ENCODE assay signal across 1 cellular context in the genomic region with DNA sequence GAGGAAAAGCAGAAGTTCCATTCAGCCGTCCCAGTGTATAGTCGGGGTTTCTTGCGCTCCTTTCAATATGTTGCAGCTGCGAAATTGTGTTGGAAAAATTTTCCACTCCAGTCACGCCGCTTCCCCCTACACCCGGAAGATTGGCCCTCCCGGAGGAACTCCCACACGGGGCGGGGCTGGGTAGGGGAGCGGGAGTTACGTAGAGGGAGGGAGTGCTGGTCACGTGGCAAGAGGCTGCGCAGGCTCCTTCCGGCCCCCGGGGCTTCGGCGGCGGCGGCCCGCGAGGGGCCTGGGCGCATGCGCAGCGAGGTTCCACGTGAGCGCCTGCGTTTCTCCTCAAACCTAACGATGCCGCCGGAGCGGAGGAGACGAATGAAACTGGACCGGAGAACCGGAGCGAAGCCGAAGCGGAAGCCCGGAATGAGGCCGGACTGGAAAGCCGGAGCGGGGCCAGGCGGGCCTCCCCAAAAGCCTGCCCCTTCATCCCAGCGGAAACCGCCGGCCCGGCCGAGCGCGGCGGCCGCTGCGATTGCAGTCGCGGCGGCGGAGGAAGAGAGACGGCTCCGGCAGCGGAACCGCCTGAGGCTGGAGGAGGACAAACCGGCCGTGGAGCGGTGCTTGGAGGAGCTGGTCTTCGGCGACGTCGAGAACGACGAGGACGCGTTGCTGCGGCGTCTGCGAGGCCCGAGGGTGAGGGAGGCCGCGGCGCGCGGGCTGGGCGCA.
TF ChIP-seq lines count a peak whose summit lies in the region.

UTP18 (plus strand) TSS at position 310 of the 723 bp plus-strand sequence; CDS start at position 349, 39 bp downstream.

TF ChIP-seq in GM12878, 131 proteins besides CTCF, POLR2A, EP300 and RAD21 (continued from another document):
- peak; percentile 100 for TF ChIP-seq RELB (IDR thresholded peaks at IDR 0.05; ENCODE audit: low read depth)
- TF ChIP-seq ZBED1 (IDR thresholded peaks at IDR 0.05; ENCODE audit: borderline replicate concordance), result no peak
- no peak for TF ChIP-seq CEBPB (IDR thresholded peaks at IDR 0.05; ENCODE audit: borderline replicate concordance in 1 of 2, low read depth in 2 of 2, low read length in 2 of 2)
- TF ChIP-seq RBBP5 (conservative IDR thresholded peaks at IDR 0.05), result no peak
- peak; percentile 81 for TF ChIP-seq GATAD2B (conservative IDR thresholded peaks at IDR 0.05; ENCODE audit: low read depth)
- peak; percentile 74 for TF ChIP-seq POLR2AphosphoS5 (IDR thresholded peaks at IDR 0.05; ENCODE audit: low read length)
- no peak; the same call in 1 of the 2 replicates for TF ChIP-seq HCFC1 (IDR thresholded peaks at IDR 0.05; ENCODE audit: low read length)
- TF ChIP-seq MLLT1 (IDR thresholded peaks at IDR 0.05), result peak; percentile 92
- TF ChIP-seq, protein P1, sequence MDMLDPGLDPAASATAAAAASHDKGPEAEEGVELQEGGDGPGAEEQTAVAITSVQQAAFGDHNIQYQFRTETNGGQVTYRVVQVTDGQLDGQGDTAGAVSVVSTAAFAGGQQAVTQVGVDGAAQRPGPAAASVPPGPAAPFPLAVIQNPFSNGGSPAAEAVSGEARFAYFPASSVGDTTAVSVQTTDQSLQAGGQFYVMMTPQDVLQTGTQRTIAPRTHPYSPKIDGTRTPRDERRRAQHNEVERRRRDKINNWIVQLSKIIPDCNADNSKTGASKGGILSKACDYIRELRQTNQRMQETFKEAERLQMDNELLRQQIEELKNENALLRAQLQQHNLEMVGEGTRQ (IDR thresholded peaks at IDR 0.05; ENCODE audit: borderline replicate concordance, low read depth, low read length), result peak; percentile 91
- TF ChIP-seq CREB1 (IDR thresholded peaks at IDR 0.05; ENCODE audit: low read depth), result peak; percentile 71
- TF ChIP-seq, protein P2, sequence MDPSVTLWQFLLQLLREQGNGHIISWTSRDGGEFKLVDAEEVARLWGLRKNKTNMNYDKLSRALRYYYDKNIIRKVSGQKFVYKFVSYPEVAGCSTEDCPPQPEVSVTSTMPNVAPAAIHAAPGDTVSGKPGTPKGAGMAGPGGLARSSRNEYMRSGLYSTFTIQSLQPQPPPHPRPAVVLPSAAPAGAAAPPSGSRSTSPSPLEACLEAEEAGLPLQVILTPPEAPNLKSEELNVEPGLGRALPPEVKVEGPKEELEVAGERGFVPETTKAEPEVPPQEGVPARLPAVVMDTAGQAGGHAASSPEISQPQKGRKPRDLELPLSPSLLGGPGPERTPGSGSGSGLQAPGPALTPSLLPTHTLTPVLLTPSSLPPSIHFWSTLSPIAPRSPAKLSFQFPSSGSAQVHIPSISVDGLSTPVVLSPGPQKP (IDR thresholded peaks at IDR 0.05; ENCODE audit: low read depth, low read length), result peak; percentile 69
- TF ChIP-seq, protein P3, sequence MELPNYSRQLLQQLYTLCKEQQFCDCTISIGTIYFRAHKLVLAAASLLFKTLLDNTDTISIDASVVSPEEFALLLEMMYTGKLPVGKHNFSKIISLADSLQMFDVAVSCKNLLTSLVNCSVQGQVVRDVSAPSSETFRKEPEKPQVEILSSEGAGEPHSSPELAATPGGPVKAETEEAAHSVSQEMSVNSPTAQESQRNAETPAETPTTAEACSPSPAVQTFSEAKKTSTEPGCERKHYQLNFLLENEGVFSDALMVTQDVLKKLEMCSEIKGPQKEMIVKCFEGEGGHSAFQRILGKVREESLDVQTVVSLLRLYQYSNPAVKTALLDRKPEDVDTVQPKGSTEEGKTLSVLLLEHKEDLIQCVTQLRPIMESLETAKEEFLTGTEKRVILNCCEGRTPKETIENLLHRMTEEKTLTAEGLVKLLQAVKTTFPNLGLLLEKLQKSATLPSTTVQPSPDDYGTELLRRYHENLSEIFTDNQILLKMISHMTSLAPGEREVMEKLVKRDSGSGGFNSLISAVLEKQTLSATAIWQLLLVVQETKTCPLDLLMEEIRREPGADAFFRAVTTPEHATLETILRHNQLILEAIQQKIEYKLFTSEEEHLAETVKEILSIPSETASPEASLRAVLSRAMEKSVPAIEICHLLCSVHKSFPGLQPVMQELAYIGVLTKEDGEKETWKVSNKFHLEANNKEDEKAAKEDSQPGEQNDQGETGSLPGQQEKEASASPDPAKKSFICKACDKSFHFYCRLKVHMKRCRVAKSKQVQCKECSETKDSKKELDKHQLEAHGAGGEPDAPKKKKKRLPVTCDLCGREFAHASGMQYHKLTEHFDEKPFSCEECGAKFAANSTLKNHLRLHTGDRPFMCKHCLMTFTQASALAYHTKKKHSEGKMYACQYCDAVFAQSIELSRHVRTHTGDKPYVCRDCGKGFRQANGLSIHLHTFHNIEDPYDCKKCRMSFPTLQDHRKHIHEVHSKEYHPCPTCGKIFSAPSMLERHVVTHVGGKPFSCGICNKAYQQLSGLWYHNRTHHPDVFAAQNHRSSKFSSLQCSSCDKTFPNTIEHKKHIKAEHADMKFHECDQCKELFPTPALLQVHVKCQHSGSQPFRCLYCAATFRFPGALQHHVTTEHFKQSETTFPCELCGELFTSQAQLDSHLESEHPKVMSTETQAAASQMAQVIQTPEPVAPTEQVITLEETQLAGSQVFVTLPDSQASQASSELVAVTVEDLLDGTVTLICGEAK (IDR thresholded peaks at IDR 0.05; ENCODE audit: borderline replicate concordance), result peak; percentile 79; the same call in 1 of the 2 replicates
- peak; percentile 88; the same call in 1 of the 2 replicates for TF ChIP-seq STAT1 (conservative IDR thresholded peaks at IDR 0.05)
- TF ChIP-seq PAX8 (IDR thresholded peaks at IDR 0.05), result no peak
- peak; percentile 43; the same call in 1 of the 2 replicates for TF ChIP-seq E2F4 (IDR thresholded peaks at IDR 0.05; ENCODE audit: low read depth, low read length)
- no peak for TF ChIP-seq ESRRA (IDR thresholded peaks at IDR 0.05; ENCODE audit: low read length)
- no peak for TF ChIP-seq FOXM1 (IDR thresholded peaks at IDR 0.05; ENCODE audit: low read depth, low read length)
- TF ChIP-seq, protein P4, sequence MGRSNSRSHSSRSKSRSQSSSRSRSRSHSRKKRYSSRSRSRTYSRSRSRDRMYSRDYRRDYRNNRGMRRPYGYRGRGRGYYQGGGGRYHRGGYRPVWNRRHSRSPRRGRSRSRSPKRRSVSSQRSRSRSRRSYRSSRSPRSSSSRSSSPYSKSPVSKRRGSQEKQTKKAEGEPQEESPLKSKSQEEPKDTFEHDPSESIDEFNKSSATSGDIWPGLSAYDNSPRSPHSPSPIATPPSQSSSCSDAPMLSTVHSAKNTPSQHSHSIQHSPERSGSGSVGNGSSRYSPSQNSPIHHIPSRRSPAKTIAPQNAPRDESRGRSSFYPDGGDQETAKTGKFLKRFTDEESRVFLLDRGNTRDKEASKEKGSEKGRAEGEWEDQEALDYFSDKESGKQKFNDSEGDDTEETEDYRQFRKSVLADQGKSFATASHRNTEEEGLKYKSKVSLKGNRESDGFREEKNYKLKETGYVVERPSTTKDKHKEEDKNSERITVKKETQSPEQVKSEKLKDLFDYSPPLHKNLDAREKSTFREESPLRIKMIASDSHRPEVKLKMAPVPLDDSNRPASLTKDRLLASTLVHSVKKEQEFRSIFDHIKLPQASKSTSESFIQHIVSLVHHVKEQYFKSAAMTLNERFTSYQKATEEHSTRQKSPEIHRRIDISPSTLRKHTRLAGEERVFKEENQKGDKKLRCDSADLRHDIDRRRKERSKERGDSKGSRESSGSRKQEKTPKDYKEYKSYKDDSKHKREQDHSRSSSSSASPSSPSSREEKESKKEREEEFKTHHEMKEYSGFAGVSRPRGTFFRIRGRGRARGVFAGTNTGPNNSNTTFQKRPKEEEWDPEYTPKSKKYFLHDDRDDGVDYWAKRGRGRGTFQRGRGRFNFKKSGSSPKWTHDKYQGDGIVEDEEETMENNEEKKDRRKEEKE (IDR thresholded peaks at IDR 0.05), result peak; percentile 97
- 0 out of 2 replicates have a peak, but pooled peaks have one; percentile 53 for TF ChIP-seq NR2C1 (IDR thresholded peaks at IDR 0.05)
- TF ChIP-seq MTA2 (IDR thresholded peaks at IDR 0.05; ENCODE audit: low read depth), result peak; percentile 72; the same call in 1 of the 2 replicates
- no peak for TF ChIP-seq EED (IDR thresholded peaks at IDR 0.05; ENCODE audit: low read depth)
- no peak for TF ChIP-seq TCF7 (IDR thresholded peaks at IDR 0.05; ENCODE audit: borderline replicate concordance)
- TF ChIP-seq BACH1 (IDR thresholded peaks at IDR 0.05; ENCODE audit: borderline replicate concordance), result 0 out of 2 replicates have a peak, but pooled peaks have one; percentile 62
- TF ChIP-seq TAF1 (IDR thresholded peaks at IDR 0.05; ENCODE audit: borderline replicate concordance, low read depth, low read length), result peak; percentile 53; the same call in 1 of the 2 replicates
- TF ChIP-seq, protein P5, sequence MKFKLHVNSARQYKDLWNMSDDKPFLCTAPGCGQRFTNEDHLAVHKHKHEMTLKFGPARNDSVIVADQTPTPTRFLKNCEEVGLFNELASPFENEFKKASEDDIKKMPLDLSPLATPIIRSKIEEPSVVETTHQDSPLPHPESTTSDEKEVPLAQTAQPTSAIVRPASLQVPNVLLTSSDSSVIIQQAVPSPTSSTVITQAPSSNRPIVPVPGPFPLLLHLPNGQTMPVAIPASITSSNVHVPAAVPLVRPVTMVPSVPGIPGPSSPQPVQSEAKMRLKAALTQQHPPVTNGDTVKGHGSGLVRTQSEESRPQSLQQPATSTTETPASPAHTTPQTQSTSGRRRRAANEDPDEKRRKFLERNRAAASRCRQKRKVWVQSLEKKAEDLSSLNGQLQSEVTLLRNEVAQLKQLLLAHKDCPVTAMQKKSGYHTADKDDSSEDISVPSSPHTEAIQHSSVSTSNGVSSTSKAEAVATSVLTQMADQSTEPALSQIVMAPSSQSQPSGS (IDR thresholded peaks at IDR 0.05; ENCODE audit: low read length), result no peak
- peak; percentile 22; the same call in 1 of the 2 replicates for TF ChIP-seq SMARCA5 (IDR thresholded peaks at IDR 0.05)
- peak; percentile 65 for TF ChIP-seq HDAC6 (IDR thresholded peaks at IDR 0.05; ENCODE audit: unreplicated experiment)
- TF ChIP-seq ATF7 (IDR thresholded peaks at IDR 0.05; ENCODE audit: low read depth), result peak; percentile 100
- TF ChIP-seq SIX5 (IDR thresholded peaks at IDR 0.05; ENCODE audit: low read depth, low read length, severe bottlenecking), result peak; percentile 59
- TF ChIP-seq, protein P6, sequence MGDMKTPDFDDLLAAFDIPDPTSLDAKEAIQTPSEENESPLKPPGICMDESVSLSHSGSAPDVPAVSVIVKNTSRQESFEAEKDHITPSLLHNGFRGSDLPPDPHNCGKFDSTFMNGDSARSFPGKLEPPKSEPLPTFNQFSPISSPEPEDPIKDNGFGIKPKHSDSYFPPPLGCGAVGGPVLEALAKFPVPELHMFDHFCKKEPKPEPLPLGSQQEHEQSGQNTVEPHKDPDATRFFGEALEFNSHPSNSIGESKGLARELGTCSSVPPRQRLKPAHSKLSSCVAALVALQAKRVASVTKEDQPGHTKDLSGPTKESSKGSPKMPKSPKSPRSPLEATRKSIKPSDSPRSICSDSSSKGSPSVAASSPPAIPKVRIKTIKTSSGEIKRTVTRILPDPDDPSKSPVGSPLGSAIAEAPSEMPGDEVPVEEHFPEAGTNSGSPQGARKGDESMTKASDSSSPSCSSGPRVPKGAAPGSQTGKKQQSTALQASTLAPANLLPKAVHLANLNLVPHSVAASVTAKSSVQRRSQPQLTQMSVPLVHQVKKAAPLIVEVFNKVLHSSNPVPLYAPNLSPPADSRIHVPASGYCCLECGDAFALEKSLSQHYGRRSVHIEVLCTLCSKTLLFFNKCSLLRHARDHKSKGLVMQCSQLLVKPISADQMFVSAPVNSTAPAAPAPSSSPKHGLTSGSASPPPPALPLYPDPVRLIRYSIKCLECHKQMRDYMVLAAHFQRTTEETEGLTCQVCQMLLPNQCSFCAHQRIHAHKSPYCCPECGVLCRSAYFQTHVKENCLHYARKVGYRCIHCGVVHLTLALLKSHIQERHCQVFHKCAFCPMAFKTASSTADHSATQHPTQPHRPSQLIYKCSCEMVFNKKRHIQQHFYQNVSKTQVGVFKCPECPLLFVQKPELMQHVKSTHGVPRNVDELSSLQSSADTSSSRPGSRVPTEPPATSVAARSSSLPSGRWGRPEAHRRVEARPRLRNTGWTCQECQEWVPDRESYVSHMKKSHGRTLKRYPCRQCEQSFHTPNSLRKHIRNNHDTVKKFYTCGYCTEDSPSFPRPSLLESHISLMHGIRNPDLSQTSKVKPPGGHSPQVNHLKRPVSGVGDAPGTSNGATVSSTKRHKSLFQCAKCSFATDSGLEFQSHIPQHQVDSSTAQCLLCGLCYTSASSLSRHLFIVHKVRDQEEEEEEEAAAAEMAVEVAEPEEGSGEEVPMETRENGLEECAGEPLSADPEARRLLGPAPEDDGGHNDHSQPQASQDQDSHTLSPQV (IDR thresholded peaks at IDR 0.05), result no peak
- TF ChIP-seq KDM1A (IDR thresholded peaks at IDR 0.05; ENCODE audit: borderline replicate concordance), result no peak
- peak; percentile 99 for TF ChIP-seq NBN (IDR thresholded peaks at IDR 0.05)
- peak in 1 of 2 experiments; percentile 61; a peak in 3 of 4 replicates for TF ChIP-seq IKZF2 (IDR thresholded peaks at IDR 0.05)
- peak; percentile 41; the same call in 1 of the 2 replicates for TF ChIP-seq MXI1 (IDR thresholded peaks at IDR 0.05; ENCODE audit: low read depth, low read length)
